In genomic region chr9:219036-219435, GRCh38 we compare ENCODE assay signal across 1 cellular context. TPM values are rescaled to one million over a fixed set of nuclear protein-coding genes. Genes with fewer than 3 reads are reported as not detected.
"Had no signal": no experiment of that assay in that cellular context is flagged by ENCODE, and none has a peak within 500 bp of the region (broad histone marks: within the 10 kb centered on the region; RNA-seq: fewer than 3 reads in every experiment).

No MANE protein-coding gene starts in this region.

RNA-seq across cellular contexts. Expression of gene DOCK8, which starts 4.4 kb away (rescaled TPM):
- total RNA-seq: cardiac muscle cell had no signal
